Comparison of ENCODE assay signal across 8 cellular contexts in genomic region chr9:126705311-126705766, GRCh38.
DNase-seq lines count a peak whose midpoint lies in the region; ATAC-seq and TF ChIP-seq lines count a peak whose summit lies in the region.

No MANE protein-coding gene starts in this region.

- peak overlapping the region; percentile 78 for H3K4me3 Mint-ChIP-seq in natural killer cell
- peak overlapping the region; percentile 64 to 67 for H3K4me3 Mint-ChIP-seq in stimulated activated naive B cell treated with anti-CD40 and anti-IgM and Interleukin-4, amounts not matched to agents 10 μg/mL and 1 μg/mL and 100 μg/mL, for 72 hours

- no peaks in the 10 kb centered on the region for H3K9me2 ChIP-seq in OCI-LY7 (ENCODE audit: insufficient read depth, low read length)

- POLR2A ChIA-PET in OCI-LY7 (lab: Charles Lee), result interaction anchor here (0.6 to 1.5 kb wide), 3 partner anchors 28 to 738 kb away, joined by 3 to 5 read pairs (median 4); no protein-coding TSS in a partner anchor

- H3K9me3 Mint-ChIP-seq in natural killer cell, result no peaks in the 10 kb centered on the region
- H3K9me3 Mint-ChIP-seq in stimulated activated naive B cell treated with anti-CD40 and anti-IgM and Interleukin-4, amounts not matched to agents 10 μg/mL and 1 μg/mL and 100 μg/mL, for 72 hours, result no peaks in the 10 kb centered on the region

- no peaks in the 10 kb centered on the region for H3K79me2 ChIP-seq in OCI-LY7 (ENCODE audit: insufficient read depth, low read depth, low read length)

- no peaks in the 10 kb centered on the region for H3K9me3 ChIP-seq in OCI-LY7 (ENCODE audit: low read length)

- H3K4me3 ChIP-seq in OCI-LY7 (ENCODE audit: low read depth, low read length, poor library complexity, severe bottlenecking), result no peak overlapping the region

- intact Hi-C loops in OCI-LY7 (cut with micrococcal nuclease; ENCODE audit: unreplicated experiment), result loop anchor here (1.0 kb wide), 1 partner anchor 77 kb away; no protein-coding TSS in a partner anchor
- intact Hi-C loops in natural killer cell (cut with micrococcal nuclease), result loop anchor here (1.0 kb wide), 1 partner anchor 76 kb away; no protein-coding TSS in a partner anchor

- H3K27me3 Mint-ChIP-seq in natural killer cell (ENCODE audit: low read depth in 2 of 2), result peaks cover 35 to 39% of the 10 kb centered on the region in 2 donors
- H3K27me3 Mint-ChIP-seq in stimulated activated naive B cell treated with anti-CD40 and anti-IgM and Interleukin-4, amounts not matched to agents 10 μg/mL and 1 μg/mL and 100 μg/mL, for 72 hours, result peaks cover 46 to 52% of the 10 kb centered on the region in 2 donors

- BruUV-seq in OCI-LY7 (replicated peaks; lab: Mats Ljungman, UMichigan), result no TSS peak

- TF ChIP-seq POLR2A in erythroblast (IDR thresholded peaks at IDR 0.05; ENCODE audit: low read length), result no peak

- ATAC-seq in natural killer cell, result peak; percentile 78 to 93 (median 85)
- ATAC-seq in stimulated activated naive B cell treated with anti-CD40 and anti-IgM and Interleukin-4, amounts not matched to agents 10 μg/mL and 1 μg/mL and 100 μg/mL, for 72 hours (replicated peaks), result peak; percentile 75
- no peak for ATAC-seq in HG02623 (IDR thresholded peaks at IDR 0.05; ENCODE audit: unreplicated experiment)

- H3K4me2 ChIP-seq in OCI-LY7 (ENCODE audit: low read length), result peak overlapping the region; percentile 54

- TF ChIP-seq CTCF in OCI-LY7 (conservative IDR thresholded peaks at IDR 0.05; ENCODE audit: low read length), result peak; percentile 86
- TF ChIP-seq CTCF in natural killer cell (IDR thresholded peaks at IDR 0.05), result peak; percentile 87

- DNase-seq in DMS53 treated with DMSO at 0.1 percent for 48 hours (lab: John Stamatoyannopoulos, UW; ENCODE audit: unreplicated experiment), result peak; percentile 51
- peak; percentile 24 for DNase-seq in HS-5 (ENCODE audit: low read depth)
- DNase-seq in OCI-LY7 (ENCODE audit: low spot score), result peak; percentile 79
- peak; percentile 82 for DNase-seq in activated T-cell treated with anti-CD3 and anti-CD28 coated beads for 48 hours (ENCODE audit: low read depth)
- DNase-seq in erythroblast (lab: John Stamatoyannopoulos, UW), result peak; percentile 60 to 77
- DNase-seq in natural killer cell, result peak; percentile 83
- DNase-seq in stimulated activated naive B cell treated with anti-CD40 and anti-IgM and Interleukin-4, amounts not matched to agents 10 μg/mL and 1 μg/mL and 100 μg/mL, for 72 hours, result peak; percentile 74

- no peak overlapping the region for H3K27ac ChIP-seq in OCI-LY7 (ENCODE audit: low read depth, low read length, poor library complexity, severe bottlenecking)

- no peak overlapping the region for H2AFZ ChIP-seq in OCI-LY7 (ENCODE audit: low read length)

- CTCF ChIA-PET in OCI-LY7 (lab: Charles Lee; ENCODE audit: unreplicated experiment), result no interaction called here

- H3K27ac Mint-ChIP-seq in natural killer cell, result peak overlapping the region in 1 of 2 donors; percentile 79
- peak overlapping the region; percentile 28 for H3K27ac Mint-ChIP-seq in stimulated activated naive B cell treated with anti-CD40 and anti-IgM and Interleukin-4, amounts not matched to agents 10 μg/mL and 1 μg/mL and 100 μg/mL, for 72 hours

- no peaks in the 10 kb centered on the region for H3K4me1 ChIP-seq in OCI-LY7 (ENCODE audit: insufficient read depth, low read length, poor library complexity, severe bottlenecking)

- H3K4me1 Mint-ChIP-seq in natural killer cell, result peaks cover 13 to 20% of the 10 kb centered on the region in 2 donors
- H3K4me1 Mint-ChIP-seq in stimulated activated naive B cell treated with anti-CD40 and anti-IgM and Interleukin-4, amounts not matched to agents 10 μg/mL and 1 μg/mL and 100 μg/mL, for 72 hours, result peaks cover 16 to 21% of the 10 kb centered on the region in 2 donors

- no peaks in the 10 kb centered on the region for H3K36me3 Mint-ChIP-seq in natural killer cell
- H3K36me3 Mint-ChIP-seq in stimulated activated naive B cell treated with anti-CD40 and anti-IgM and Interleukin-4, amounts not matched to agents 10 μg/mL and 1 μg/mL and 100 μg/mL, for 72 hours, result no peaks in the 10 kb centered on the region

- H3K36me3 ChIP-seq in OCI-LY7 (ENCODE audit: insufficient read depth, low read length), result no peaks in the 10 kb centered on the region

- no peaks in the 10 kb centered on the region for H4K20me1 ChIP-seq in OCI-LY7 (ENCODE audit: insufficient read depth, low read length)

Comparison
In these comparisons a context has a peak if more than half of its experiments do, and no peak if none do; other contexts are left out.
1. DNase-seq: peak in every context shown above with its lines; median percentile 83 in natural killer cell; 82 in activated T-cell treated with anti-CD3 and anti-CD28 coated beads for 48 hours; 79 in OCI-LY7; 74 in stimulated activated naive B cell treated with anti-CD40 and anti-IgM and Interleukin-4, amounts not matched to agents 10 μg/mL and 1 μg/mL and 100 μg/mL, for 72 hours; 68 in erythroblast; 51 in DMS53 treated with DMSO at 0.1 percent for 48 hours; 24 in HS-5.